ENCODE assay signal across 1 cellular context in genomic region chr3:66593978-66594377, GRCh38.
A peak's percentile ranks its signal among the peaks of the same experiment; 100 is the strongest.
TF ChIP-seq lines count a peak whose summit lies in the region.

No MANE protein-coding gene starts in this region.

TF ChIP-seq in HepG2, 621 proteins besides CTCF, POLR2A, EP300 and RAD21 (continued from another document and continues in another):
- no peak for TF ChIP-seq REST (IDR thresholded peaks at IDR 0.05; ENCODE audit: borderline replicate concordance in 1 of 2, low read depth in 1 of 2, low read length in 2 of 2)
- no peak for TF ChIP-seq ZNF253 (CRISPR knock-in tag; IDR thresholded peaks at IDR 0.05; ENCODE audit: borderline replicate concordance)
- TF ChIP-seq ZNF839 (CRISPR knock-in tag; IDR thresholded peaks at IDR 0.05; ENCODE audit: borderline replicate concordance), result no peak
- TF ChIP-seq FOXA3 (CRISPR knock-in tag; IDR thresholded peaks at IDR 0.05), result peak; percentile 80
- TF ChIP-seq, protein P1, sequence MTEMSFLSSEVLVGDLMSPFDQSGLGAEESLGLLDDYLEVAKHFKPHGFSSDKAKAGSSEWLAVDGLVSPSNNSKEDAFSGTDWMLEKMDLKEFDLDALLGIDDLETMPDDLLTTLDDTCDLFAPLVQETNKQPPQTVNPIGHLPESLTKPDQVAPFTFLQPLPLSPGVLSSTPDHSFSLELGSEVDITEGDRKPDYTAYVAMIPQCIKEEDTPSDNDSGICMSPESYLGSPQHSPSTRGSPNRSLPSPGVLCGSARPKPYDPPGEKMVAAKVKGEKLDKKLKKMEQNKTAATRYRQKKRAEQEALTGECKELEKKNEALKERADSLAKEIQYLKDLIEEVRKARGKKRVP (CRISPR knock-in tag; IDR thresholded peaks at IDR 0.05), result peak in 1 of 2 experiments; percentile 87; a peak in 2 of 4 replicates
- TF ChIP-seq ZNF407 (CRISPR knock-in tag; IDR thresholded peaks at IDR 0.05; ENCODE audit: not compliant biosample characterization), result no peak
- no peak for TF ChIP-seq SNAI1 (CRISPR knock-in tag; IDR thresholded peaks at IDR 0.05; ENCODE audit: borderline replicate concordance)
- TF ChIP-seq, protein P2, sequence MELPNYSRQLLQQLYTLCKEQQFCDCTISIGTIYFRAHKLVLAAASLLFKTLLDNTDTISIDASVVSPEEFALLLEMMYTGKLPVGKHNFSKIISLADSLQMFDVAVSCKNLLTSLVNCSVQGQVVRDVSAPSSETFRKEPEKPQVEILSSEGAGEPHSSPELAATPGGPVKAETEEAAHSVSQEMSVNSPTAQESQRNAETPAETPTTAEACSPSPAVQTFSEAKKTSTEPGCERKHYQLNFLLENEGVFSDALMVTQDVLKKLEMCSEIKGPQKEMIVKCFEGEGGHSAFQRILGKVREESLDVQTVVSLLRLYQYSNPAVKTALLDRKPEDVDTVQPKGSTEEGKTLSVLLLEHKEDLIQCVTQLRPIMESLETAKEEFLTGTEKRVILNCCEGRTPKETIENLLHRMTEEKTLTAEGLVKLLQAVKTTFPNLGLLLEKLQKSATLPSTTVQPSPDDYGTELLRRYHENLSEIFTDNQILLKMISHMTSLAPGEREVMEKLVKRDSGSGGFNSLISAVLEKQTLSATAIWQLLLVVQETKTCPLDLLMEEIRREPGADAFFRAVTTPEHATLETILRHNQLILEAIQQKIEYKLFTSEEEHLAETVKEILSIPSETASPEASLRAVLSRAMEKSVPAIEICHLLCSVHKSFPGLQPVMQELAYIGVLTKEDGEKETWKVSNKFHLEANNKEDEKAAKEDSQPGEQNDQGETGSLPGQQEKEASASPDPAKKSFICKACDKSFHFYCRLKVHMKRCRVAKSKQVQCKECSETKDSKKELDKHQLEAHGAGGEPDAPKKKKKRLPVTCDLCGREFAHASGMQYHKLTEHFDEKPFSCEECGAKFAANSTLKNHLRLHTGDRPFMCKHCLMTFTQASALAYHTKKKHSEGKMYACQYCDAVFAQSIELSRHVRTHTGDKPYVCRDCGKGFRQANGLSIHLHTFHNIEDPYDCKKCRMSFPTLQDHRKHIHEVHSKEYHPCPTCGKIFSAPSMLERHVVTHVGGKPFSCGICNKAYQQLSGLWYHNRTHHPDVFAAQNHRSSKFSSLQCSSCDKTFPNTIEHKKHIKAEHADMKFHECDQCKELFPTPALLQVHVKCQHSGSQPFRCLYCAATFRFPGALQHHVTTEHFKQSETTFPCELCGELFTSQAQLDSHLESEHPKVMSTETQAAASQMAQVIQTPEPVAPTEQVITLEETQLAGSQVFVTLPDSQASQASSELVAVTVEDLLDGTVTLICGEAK (IDR thresholded peaks at IDR 0.05), result no peak
- TF ChIP-seq, protein P2 (CRISPR knock-in tag; IDR thresholded peaks at IDR 0.05), result no peak
- TF ChIP-seq NFIB (CRISPR knock-in tag; IDR thresholded peaks at IDR 0.05; ENCODE audit: borderline replicate concordance), result no peak
- TF ChIP-seq ZBTB20 (CRISPR knock-in tag; IDR thresholded peaks at IDR 0.05; ENCODE audit: borderline replicate concordance, low read depth), result no peak
- TF ChIP-seq ZSCAN9 (CRISPR knock-in tag; IDR thresholded peaks at IDR 0.05; ENCODE audit: borderline replicate concordance), result no peak
- TF ChIP-seq, protein P3, sequence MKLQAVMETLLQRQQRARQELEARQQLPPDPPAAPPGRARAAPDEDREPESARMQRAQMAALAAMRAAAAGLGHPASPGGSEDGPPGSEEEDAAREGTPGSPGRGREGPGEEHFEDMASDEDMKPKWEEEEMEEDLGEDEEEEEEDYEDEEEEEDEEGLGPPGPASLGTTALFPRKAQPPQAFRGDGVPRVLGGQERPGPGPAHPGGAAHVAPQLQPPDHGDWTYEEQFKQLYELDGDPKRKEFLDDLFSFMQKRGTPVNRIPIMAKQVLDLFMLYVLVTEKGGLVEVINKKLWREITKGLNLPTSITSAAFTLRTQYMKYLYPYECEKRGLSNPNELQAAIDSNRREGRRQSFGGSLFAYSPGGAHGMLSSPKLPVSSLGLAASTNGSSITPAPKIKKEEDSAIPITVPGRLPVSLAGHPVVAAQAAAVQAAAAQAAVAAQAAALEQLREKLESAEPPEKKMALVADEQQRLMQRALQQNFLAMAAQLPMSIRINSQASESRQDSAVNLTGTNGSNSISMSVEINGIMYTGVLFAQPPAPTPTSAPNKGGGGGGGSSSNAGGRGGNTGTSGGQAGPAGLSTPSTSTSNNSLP (IDR thresholded peaks at IDR 0.05; ENCODE audit: low read depth, low read length), result peak; percentile 84
- TF ChIP-seq ZNF547 (CRISPR knock-in tag; IDR thresholded peaks at IDR 0.05), result no peak
- no peak for TF ChIP-seq NFYB (CRISPR knock-in tag; IDR thresholded peaks at IDR 0.05)
- TF ChIP-seq FOSL2 (CRISPR knock-in tag; IDR thresholded peaks at IDR 0.05), result peak; percentile 76
- TF ChIP-seq, protein P4, sequence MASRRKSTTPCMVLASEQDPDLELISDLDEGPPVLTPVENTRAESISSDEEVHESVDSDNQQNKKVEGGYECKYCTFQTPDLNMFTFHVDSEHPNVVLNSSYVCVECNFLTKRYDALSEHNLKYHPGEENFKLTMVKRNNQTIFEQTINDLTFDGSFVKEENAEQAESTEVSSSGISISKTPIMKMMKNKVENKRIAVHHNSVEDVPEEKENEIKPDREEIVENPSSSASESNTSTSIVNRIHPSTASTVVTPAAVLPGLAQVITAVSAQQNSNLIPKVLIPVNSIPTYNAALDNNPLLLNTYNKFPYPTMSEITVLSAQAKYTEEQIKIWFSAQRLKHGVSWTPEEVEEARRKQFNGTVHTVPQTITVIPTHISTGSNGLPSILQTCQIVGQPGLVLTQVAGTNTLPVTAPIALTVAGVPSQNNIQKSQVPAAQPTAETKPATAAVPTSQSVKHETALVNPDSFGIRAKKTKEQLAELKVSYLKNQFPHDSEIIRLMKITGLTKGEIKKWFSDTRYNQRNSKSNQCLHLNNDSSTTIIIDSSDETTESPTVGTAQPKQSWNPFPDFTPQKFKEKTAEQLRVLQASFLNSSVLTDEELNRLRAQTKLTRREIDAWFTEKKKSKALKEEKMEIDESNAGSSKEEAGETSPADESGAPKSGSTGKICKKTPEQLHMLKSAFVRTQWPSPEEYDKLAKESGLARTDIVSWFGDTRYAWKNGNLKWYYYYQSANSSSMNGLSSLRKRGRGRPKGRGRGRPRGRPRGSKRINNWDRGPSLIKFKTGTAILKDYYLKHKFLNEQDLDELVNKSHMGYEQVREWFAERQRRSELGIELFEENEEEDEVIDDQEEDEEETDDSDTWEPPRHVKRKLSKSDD (CRISPR knock-in tag; IDR thresholded peaks at IDR 0.05; ENCODE audit: low read depth), result no peak
- no peak for TF ChIP-seq MIER2 (CRISPR knock-in tag; IDR thresholded peaks at IDR 0.05)
- TF ChIP-seq ZNF18 (CRISPR knock-in tag; IDR thresholded peaks at IDR 0.05; ENCODE audit: insufficient replicate concordance), result no peak
- no peak for TF ChIP-seq CBX5 (CRISPR knock-in tag; IDR thresholded peaks at IDR 0.05; ENCODE audit: borderline replicate concordance)
- TF ChIP-seq ADNP (CRISPR knock-in tag; IDR thresholded peaks at IDR 0.05), result no peak
